In the genomic region with DNA sequence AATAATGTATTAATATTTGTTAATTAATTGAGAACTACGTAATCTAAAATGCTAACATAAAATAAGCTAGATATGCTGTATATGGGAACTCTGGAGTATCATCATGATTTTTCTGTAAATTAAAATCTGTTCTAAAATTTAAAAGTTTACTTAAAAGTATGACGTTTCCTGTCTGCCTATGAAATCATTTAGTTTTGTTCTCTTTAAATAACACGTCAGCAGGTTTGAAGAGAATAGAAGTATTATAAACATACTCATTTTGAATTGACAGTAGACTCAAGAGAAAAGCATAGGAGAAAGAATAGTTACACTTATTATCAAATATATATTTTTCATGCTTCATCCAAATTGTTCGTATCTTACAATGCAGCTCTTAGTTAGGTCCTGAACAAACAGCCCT, we compare ENCODE assay signal across 26 cellular contexts. TPM values are rescaled to one million over a fixed set of nuclear protein-coding genes. Genes with fewer than 3 reads are reported as not detected.
DNase-seq lines count a peak whose midpoint lies in the region; ATAC-seq, FAIRE-seq and TF ChIP-seq lines count a peak whose summit lies in the region.
"Had no signal": no experiment of that assay in that cellular context is flagged by ENCODE, and none has a peak within 500 bp of the region (broad histone marks: within the 10 kb centered on the region; RNA-seq: fewer than 3 reads in every experiment).

No MANE protein-coding gene starts in this region.

- CTCF ChIA-PET in HepG2 (lab: Yijun Ruan, JAX; ENCODE audit: low intra/inter-chr PET ratio, low total read pairs) = no interaction called here

- no peak overlapping the region for H2AFZ ChIP-seq in HepG2 (ENCODE audit: low read length)

- TF ChIP-seq CTCF in HepG2 (CRISPR knock-in tag; IDR thresholded peaks at IDR 0.05) = no peak
- TF ChIP-seq CTCF in right lobe of liver (IDR thresholded peaks at IDR 0.05) = no peak
- no peak for TF ChIP-seq CTCF in prostate gland (IDR thresholded peaks at IDR 0.05)

- H3K9ac ChIP-seq in HepG2 (ENCODE audit: insufficient read depth, low read depth, low read length) = no peak overlapping the region
- H3K9ac ChIP-seq: BLaER1 had no signal

- ATAC-seq in HepG2 = no peak
- ATAC-seq in right lobe of liver = no peak
- ATAC-seq: GM12878 had no signal

- DNase-seq in HepG2 (ENCODE audit: low spot score) = no peak
- DNase-seq in right lobe of liver = no peak
- DNase-seq in small intestine = no peak
- DNase-seq in anterior cingulate cortex (lab: John Stamatoyannopoulos, UW) = no peak
- no peak for DNase-seq in prostate gland (ENCODE audit: low spot score)
- DNase-seq: ACHN; BE2C; C1 segment of cervical spinal cord; CD4-positive, alpha-beta memory T cell; CD4-positive, CD25-positive, alpha-beta regulatory T cell; CD8-positive, alpha-beta memory T cell; COR-L47; DMS 273 treated with DMSO at 0.1 percent for 48 hours; DMS153; DMS53; DMS79; DND-41; EL; GDM1 had no signal

- no peak overlapping the region for H3K4me3 ChIP-seq in HepG2 (replicated peaks in 1 of 3; ENCODE audit: insufficient read depth in 1 of 3, low read depth in 2 of 3, low read length in 3 of 3)
- H3K4me3 ChIP-seq in right lobe of liver = no peak overlapping the region
- no peak overlapping the region for H3K4me3 ChIP-seq in small intestine (ENCODE audit: low read depth in 1 of 2, low read length in 2 of 2)
- no peak overlapping the region for H3K4me3 ChIP-seq in prostate gland
- H3K4me3 ChIP-seq: BLaER1, GM12878 had no signal

- BruUV-seq in HepG2 (replicated peaks; lab: Mats Ljungman, UMichigan) = no TSS peak

- no peaks in the 10 kb centered on the region for H3K79me2 ChIP-seq in HepG2 (ENCODE audit: insufficient read depth, low read length)

- TF ChIP-seq POLR2A in HepG2 (IDR thresholded peaks at IDR 0.05; ENCODE audit: insufficient read depth in 1 of 2, low read depth in 2 of 2, low read length in 2 of 2) (no peak), right lobe of liver (IDR thresholded peaks at IDR 0.05) (no peak), prostate gland (IDR thresholded peaks at IDR 0.05) (no peak)

- H3K27ac ChIP-seq in HepG2 (ENCODE audit: extremely low read length, insufficient read depth, low read length) (no peak overlapping the region), right lobe of liver (no peak overlapping the region), small intestine (ENCODE audit: low read depth in 1 of 2, low read length in 1 of 2) (no peak overlapping the region), prostate gland (no peak overlapping the region)
- H3K27ac ChIP-seq: 22Rv1, BLaER1 had no signal

- no peaks in the 10 kb centered on the region for H4K20me1 ChIP-seq in HepG2 (ENCODE audit: insufficient read depth, low read length)
- H4K20me1 ChIP-seq: BLaER1 had no signal

- intact Hi-C loops in HepG2 (cut with micrococcal nuclease; ENCODE audit: unreplicated experiment) (no loop called here), right lobe of liver (cut with DNase I) (no loop called here), prostate gland (cut with DNase I) (no loop called here)

- 26% methylated on average over 4 of the region's 4 CpGs for WGBS in HepG2 (ENCODE audit: low lambda C conversion rate)
- WGBS in right lobe of liver (ENCODE audit: insufficient coverage, low coverage, low lambda C conversion rate, missing lambda C conversion rate) = 73% methylated on average over 4 of the region's 4 CpGs
- 83 to 92% (median 90%) methylated on average over 4 of the region's 4 CpGs for WGBS in small intestine, 3 donors
- WGBS in prostate gland = 83% methylated on average over 4 of the region's 4 CpGs

- no peaks in the 10 kb centered on the region for H3K4me1 ChIP-seq in HepG2 (ENCODE audit: insufficient read depth, low read length)
- H3K4me1 ChIP-seq in right lobe of liver = no peaks in the 10 kb centered on the region
- no peaks in the 10 kb centered on the region for H3K4me1 ChIP-seq in small intestine (ENCODE audit: control insufficient read depth in 2 of 2, insufficient read depth in 1 of 2, low read depth in 1 of 2, low read length in 1 of 2)
- H3K4me1 ChIP-seq in prostate gland (replicated peaks) = no peaks in the 10 kb centered on the region
- H3K4me1 ChIP-seq: BE2C, BLaER1 had no signal

- POLR2A ChIA-PET in HepG2 (lab: Yijun Ruan, JAX) = no interaction called here

- no peaks in the 10 kb centered on the region for H3K9me3 ChIP-seq in HepG2 (ENCODE audit: low read length)
- no peaks in the 10 kb centered on the region for H3K9me3 ChIP-seq in right lobe of liver
- H3K9me3 ChIP-seq in small intestine (ENCODE audit: control insufficient read depth, low read depth) = no peaks in the 10 kb centered on the region
- H3K9me3 ChIP-seq in prostate gland = no peaks in the 10 kb centered on the region
- H3K9me3 ChIP-seq: BE2C, BLaER1 had no signal

- FAIRE-seq in HepG2 (lab: Jason Lieb, UNC) = no peak
- peak; percentile 14 for FAIRE-seq in colon (lab: Jason Lieb, UNC)
- FAIRE-seq in small intestine (lab: Jason Lieb, UNC) = peak; percentile 80
- FAIRE-seq: GM12878, GM12892, GM18507 had no signal

- H3K27me3 ChIP-seq in HepG2 (ENCODE audit: control insufficient read depth in 1 of 2, insufficient read depth in 2 of 2, low read length in 2 of 2) (no peaks in the 10 kb centered on the region), right lobe of liver (no peaks in the 10 kb centered on the region), small intestine (ENCODE audit: control insufficient read depth in 2 of 2, insufficient read depth in 2 of 2, low read length in 2 of 2) (no peaks in the 10 kb centered on the region), prostate gland (replicated peaks; ENCODE audit: insufficient read depth) (no peaks in the 10 kb centered on the region)
- H3K27me3 ChIP-seq: BE2C, BLaER1 had no signal

- TF ChIP-seq EP300 in HepG2 (IDR thresholded peaks at IDR 0.05; ENCODE audit: low read depth in 2 of 2, low read length in 2 of 2) (no peak), HepG2 (CRISPR knock-in tag; IDR thresholded peaks at IDR 0.05; ENCODE audit: borderline replicate concordance) (no peak)

- no peaks in the 10 kb centered on the region for H3K36me3 ChIP-seq in HepG2 (replicated peaks in 1 of 2; ENCODE audit: control insufficient read depth in 1 of 2, insufficient read depth in 2 of 2, low read length in 2 of 2)
- no peaks in the 10 kb centered on the region for H3K36me3 ChIP-seq in right lobe of liver
- no peaks in the 10 kb centered on the region for H3K36me3 ChIP-seq in small intestine (ENCODE audit: control insufficient read depth in 2 of 2, insufficient read depth in 2 of 2, low read length in 2 of 2)
- H3K36me3 ChIP-seq in prostate gland = no peaks in the 10 kb centered on the region
- H3K36me3 ChIP-seq: BE2C, BLaER1 had no signal

- in situ Hi-C loops in HepG2 (cut with HindIII; ENCODE audit: extremely low pct_ligation_motif_present, low pct_unique_long_range_greater_than_20kb) = no loop called here

- no peak for TF ChIP-seq RAD21 in HepG2 (CRISPR knock-in tag; IDR thresholded peaks at IDR 0.05)

- H3K4me2 ChIP-seq in HepG2 (ENCODE audit: low read depth, low read length) = no peak overlapping the region
- H3K4me2 ChIP-seq: BLaER1 had no signal

TF ChIP-seq in HepG2, 621 proteins besides CTCF, POLR2A, EP300 and RAD21:
- TF ChIP-seq, protein P1, sequence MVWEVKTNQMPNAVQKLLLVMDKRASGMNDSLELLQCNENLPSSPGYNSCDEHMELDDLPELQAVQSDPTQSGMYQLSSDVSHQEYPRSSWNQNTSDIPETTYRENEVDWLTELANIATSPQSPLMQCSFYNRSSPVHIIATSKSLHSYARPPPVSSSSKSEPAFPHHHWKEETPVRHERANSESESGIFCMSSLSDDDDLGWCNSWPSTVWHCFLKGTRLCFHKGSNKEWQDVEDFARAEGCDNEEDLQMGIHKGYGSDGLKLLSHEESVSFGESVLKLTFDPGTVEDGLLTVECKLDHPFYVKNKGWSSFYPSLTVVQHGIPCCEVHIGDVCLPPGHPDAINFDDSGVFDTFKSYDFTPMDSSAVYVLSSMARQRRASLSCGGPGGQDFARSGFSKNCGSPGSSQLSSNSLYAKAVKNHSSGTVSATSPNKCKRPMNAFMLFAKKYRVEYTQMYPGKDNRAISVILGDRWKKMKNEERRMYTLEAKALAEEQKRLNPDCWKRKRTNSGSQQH (CRISPR knock-in tag; IDR thresholded peaks at IDR 0.05; ENCODE audit: low read depth) = no peak
- peak; percentile 32 to 63; a peak in 2 of 4 replicates for TF ChIP-seq MAFK (conservative IDR thresholded peaks at IDR 0.05 in 1 of 2, IDR thresholded peaks at IDR 0.05 in 1 of 2; ENCODE audit: low read length in 2 of 2)
- TF ChIP-seq TOPORS (CRISPR knock-in tag; IDR thresholded peaks at IDR 0.05) = no peak
- TF ChIP-seq CREB1 (IDR thresholded peaks at IDR 0.05) = peak; percentile 52
- no peak for TF ChIP-seq CREB1 (CRISPR knock-in tag; IDR thresholded peaks at IDR 0.05)

RNA-seq across cellular contexts. Expression of a gene that starts 19.1 kb away (rescaled TPM):
- total RNA-seq in HepG2 (2016; rRNA removed; fragmentation: Illumina TruSeq; extraction: Trizol) (0.06 and 0.07 TPM in 2 replicates), right lobe of liver (under 1 TPM in 3 of 6 experiments, not detected in 3; 0.06 to 0.30 (median 0.20) TPM), prostate gland (under 1 TPM; 0.41 to 0.80 TPM)
- total RNA-seq in HepG2 (2016; cell fraction: cytosol; rRNA removed; fragmentation: Illumina TruSeq; extraction: Trizol; ENCODE audit: low read depth) = not detected in 2 replicates
- total RNA-seq in HepG2 (2016; cell fraction: insoluble cytoplasmic fraction; rRNA removed; fragmentation: Illumina TruSeq; extraction: Trizol) = 0.02 and 0.10 TPM in 2 replicates
- 0.03 TPM in 1 of 2 replicates, not detected in the other for total RNA-seq in HepG2 (2016; cell fraction: membrane; rRNA removed; fragmentation: Illumina TruSeq; extraction: Trizol)
- total RNA-seq in HepG2 (2016; cell fraction: nucleus; rRNA removed; fragmentation: Illumina TruSeq; extraction: Trizol) = not detected in 2 replicates
- polyA plus RNA-seq in HepG2 (2011; rRNA removed) (0.03 and 0.09 TPM in 2 replicates), small intestine (under 1 TPM; 0.22 to 0.57 (median 0.54) TPM)
- 0.03 TPM in 2 replicates for polyA plus RNA-seq in HepG2 (2011; cell fraction: cytosol; rRNA removed)
- 0.06 TPM in 1 of 2 replicates, not detected in the other for polyA plus RNA-seq in HepG2 (2011; cell fraction: nucleus; rRNA removed)
- polyA plus RNA-seq in HepG2 (2012) = not detected in 2 replicates
- not detected in 2 replicates for polyA plus RNA-seq in HepG2 (2016; cell fraction: cytosol; fragmentation: Illumina TruSeq; extraction: Trizol; ENCODE audit: low read depth)
- 0.05 and 0.08 TPM in 2 replicates for polyA plus RNA-seq in HepG2 (2016; cell fraction: insoluble cytoplasmic fraction; fragmentation: Illumina TruSeq; extraction: Trizol; ENCODE audit: low read depth)
- polyA plus RNA-seq in HepG2 (2016; cell fraction: membrane; fragmentation: Illumina TruSeq; extraction: Trizol; ENCODE audit: low read depth) = not detected in 2 replicates
- polyA plus RNA-seq in HepG2 (2016; cell fraction: nucleus; fragmentation: Illumina TruSeq; extraction: Trizol; ENCODE audit: insufficient read depth, low read depth) = not detected in 2 replicates
- polyA minus RNA-seq in HepG2 (2011; rRNA and poly(A)+ RNA removed; ENCODE audit: low replicate concordance) = 0.04 and 0.49 TPM in 2 replicates
- not detected in 2 replicates for polyA minus RNA-seq in HepG2 (2011; cell fraction: cytosol; rRNA and poly(A)+ RNA removed)
- 0.12 and 0.26 TPM in 2 replicates for polyA minus RNA-seq in HepG2 (2011; cell fraction: nucleus; rRNA and poly(A)+ RNA removed)
- total RNA-seq: CD4-positive, CD25-positive, alpha-beta regulatory T cell; CD8-positive, alpha-beta memory T cell; G401 had no signal
- polyA plus RNA-seq: CD4-positive, CD25-positive, alpha-beta regulatory T cell; CD8-positive, alpha-beta memory T cell had no signal
